ENCODE assay signal across 8 cellular contexts in genomic region chr1:8702121-8702520, GRCh38.
DNase-seq lines count a peak whose midpoint lies in the region; ATAC-seq and TF ChIP-seq lines count a peak whose summit lies in the region.

No MANE protein-coding gene starts in this region.

- H3K9me3 Mint-ChIP-seq in activated CD8-positive, alpha-beta T cell treated with anti-CD3 and anti-CD28 coated beads for 36 hours, result no peaks in the 10 kb centered on the region

- H3K4me2 ChIP-seq in MM.1S (ENCODE audit: low read depth, low read length), result peak overlapping the region; percentile 84

- no peaks in the 10 kb centered on the region for H4K20me1 ChIP-seq in MM.1S (ENCODE audit: insufficient read depth, low read length)

- H3K4me3 Mint-ChIP-seq in activated CD8-positive, alpha-beta T cell treated with anti-CD3 and anti-CD28 coated beads for 36 hours, result peak overlapping the region; percentile 88

- H3K79me2 ChIP-seq in MM.1S (ENCODE audit: low read length), result peaks cover 51% of the 10 kb centered on the region

- H3K4me1 Mint-ChIP-seq in activated CD8-positive, alpha-beta T cell treated with anti-CD3 and anti-CD28 coated beads for 36 hours (ENCODE audit: low read depth), result peaks cover 31% of the 10 kb centered on the region

- peak overlapping the region; percentile 82 for H3K27ac Mint-ChIP-seq in activated CD8-positive, alpha-beta T cell treated with anti-CD3 and anti-CD28 coated beads for 36 hours

- DNase-seq in ELR (ENCODE audit: low read depth), result peak; percentile 59
- DNase-seq in MM.1S, result peak; percentile 64
- peak; percentile 32 for DNase-seq in activated CD8-positive, alpha-beta T cell treated with anti-CD3 and anti-CD28 coated beads for 36 hours
- peak in 1 of 3 donors; percentile 26 for DNase-seq in right cardiac atrium
- no peak for DNase-seq in gastrocnemius medialis
- no peak for DNase-seq in NK-92 (lab: John Stamatoyannopoulos, UW; ENCODE audit: unreplicated experiment)

- peaks cover 5% of the 10 kb centered on the region for H3K36me3 Mint-ChIP-seq in activated CD8-positive, alpha-beta T cell treated with anti-CD3 and anti-CD28 coated beads for 36 hours (ENCODE audit: low read depth)

- TF ChIP-seq CTCF in MM.1S (IDR thresholded peaks at IDR 0.05; ENCODE audit: low read length), result no peak
- no peak for TF ChIP-seq CTCF in activated CD8-positive, alpha-beta T cell treated with anti-CD3 and anti-CD28 coated beads for 36 hours (IDR thresholded peaks at IDR 0.05)
- no peak for TF ChIP-seq CTCF in gastrocnemius medialis (IDR thresholded peaks at IDR 0.05 in 4 of 5, conservative IDR thresholded peaks at IDR 0.05 in 1 of 5)

- CTCF ChIA-PET in activated CD8-positive, alpha-beta T cell treated with anti-CD3 and anti-CD28 coated beads for 36 hours (lab: Charles Lee), result interaction anchor here (1.2 to 3.2 kb wide), 5 partner anchors 24 to 147 kb away, joined by 4 to 11 read pairs (median 7); no protein-coding TSS in a partner anchor

- peak overlapping the region; percentile 22 for H2AFZ ChIP-seq in MM.1S (ENCODE audit: low read length)

- POLR2A ChIA-PET in activated CD8-positive, alpha-beta T cell treated with anti-CD3 and anti-CD28 coated beads for 36 hours (lab: Charles Lee), result interaction anchor here (0.6 to 3.0 kb wide), 6 partner anchors 10 to 533 kb away, joined by 3 to 9 read pairs (median 4); no protein-coding TSS in a partner anchor

- H3K9me3 ChIP-seq in MM.1S (replicated peaks; ENCODE audit: insufficient read depth, low read length) (no peaks in the 10 kb centered on the region), right cardiac atrium (ENCODE audit: control insufficient read depth, low read length) (no peaks in the 10 kb centered on the region), gastrocnemius medialis (no peaks in the 10 kb centered on the region)

- no peak for ATAC-seq in activated CD8-positive, alpha-beta T cell treated with anti-CD3 and anti-CD28 coated beads for 36 hours
- ATAC-seq in right cardiac atrium, result no peak
- ATAC-seq in gastrocnemius medialis, result no peak
- ATAC-seq in GM19023 (IDR thresholded peaks at IDR 0.05; ENCODE audit: unreplicated experiment), result no peak
- no peak for ATAC-seq in HG02571 (IDR thresholded peaks at IDR 0.05; ENCODE audit: unreplicated experiment)

- H3K27me3 Mint-ChIP-seq in activated CD8-positive, alpha-beta T cell treated with anti-CD3 and anti-CD28 coated beads for 36 hours, result peaks cover 30% of the 10 kb centered on the region

- H3K36me3 ChIP-seq in MM.1S (replicated peaks; ENCODE audit: insufficient read depth, low read length) (no peaks in the 10 kb centered on the region), gastrocnemius medialis (no peaks in the 10 kb centered on the region)

- peak overlapping the region; percentile 75 for H3K9ac ChIP-seq in MM.1S (ENCODE audit: low read length)

- intact Hi-C loops in activated CD8-positive, alpha-beta T cell treated with anti-CD3 and anti-CD28 coated beads for 36 hours (cut with micrococcal nuclease), result no loop called here
- intact Hi-C loops in right cardiac atrium (cut with DNase I), result no loop called here
- intact Hi-C loops in gastrocnemius medialis (cut with DNase I; ENCODE audit: low total_unique reads), result loop anchor here (2.0 to 5.0 kb wide), 2 partner anchors 41 to 330 kb away; no protein-coding TSS in a partner anchor

- H3F3A ChIP-seq in MM.1S (ENCODE audit: insufficient read depth, low read length), result peaks cover 44% of the 10 kb centered on the region

- H3K27me3 ChIP-seq in MM.1S (replicated peaks; ENCODE audit: insufficient read depth, low read length) (no peaks in the 10 kb centered on the region), right cardiac atrium (ENCODE audit: control insufficient read depth, insufficient read depth) (no peaks in the 10 kb centered on the region), gastrocnemius medialis (no peaks in the 10 kb centered on the region)

- TF ChIP-seq POLR2A in gastrocnemius medialis (IDR thresholded peaks at IDR 0.05), result no peak

- peak overlapping the region; percentile 65 for H3K27ac ChIP-seq in MM.1S (ENCODE audit: low read length)
- H3K27ac ChIP-seq in right cardiac atrium (ENCODE audit: low read length), result no peak overlapping the region
- H3K27ac ChIP-seq in gastrocnemius medialis, result peak overlapping the region; percentile 85 to 92 (median 88)

- WGBS in right cardiac atrium, result 6% methylated on average over 9 of the region's 9 CpGs

- in situ Hi-C loops in gastrocnemius medialis (cut with MboI; ENCODE audit: low sequenced_read_pairs in 4 of 4), result loop anchor here in 1 of 4 donors (10.0 to 25.0 kb wide), 2 partner anchors 135 to 137 kb away; no protein-coding TSS in a partner anchor

- H3K9me2 ChIP-seq in MM.1S (replicated peaks; ENCODE audit: insufficient read depth, low read length), result no peaks in the 10 kb centered on the region

- H3K4me1 ChIP-seq in MM.1S (ENCODE audit: low read length) (peaks cover 30% of the 10 kb centered on the region), right cardiac atrium (ENCODE audit: control insufficient read depth, insufficient read depth, low read length) (peaks cover 2% of the 10 kb centered on the region), gastrocnemius medialis (peaks cover 47 to 54% of the 10 kb centered on the region in 2 donors)

- H3K4me3 ChIP-seq in MM.1S (ENCODE audit: low read length), result peak overlapping the region; percentile 72
- peak overlapping the region; percentile 92 for H3K4me3 ChIP-seq in right cardiac atrium (ENCODE audit: low read length)
- peak overlapping the region; percentile 62 to 70 (median 66) for H3K4me3 ChIP-seq in gastrocnemius medialis

Comparison
In these comparisons a context has a peak if more than half of its experiments do, and no peak if none do; other contexts are left out.
1. DNase-seq: peak in ELR (single experiment), MM.1S (single experiment) and activated CD8-positive, alpha-beta T cell treated with anti-CD3 and anti-CD28 coated beads for 36 hours (single experiment); none in gastrocnemius medialis (0 of 2) and NK-92 (single experiment).
2. Peak in every context shown above with its lines, with median percentiles within 50 percentile points of each other: H3K4me3 ChIP-seq.